ENCODE assay signal across 1 cellular context in the genomic region with DNA sequence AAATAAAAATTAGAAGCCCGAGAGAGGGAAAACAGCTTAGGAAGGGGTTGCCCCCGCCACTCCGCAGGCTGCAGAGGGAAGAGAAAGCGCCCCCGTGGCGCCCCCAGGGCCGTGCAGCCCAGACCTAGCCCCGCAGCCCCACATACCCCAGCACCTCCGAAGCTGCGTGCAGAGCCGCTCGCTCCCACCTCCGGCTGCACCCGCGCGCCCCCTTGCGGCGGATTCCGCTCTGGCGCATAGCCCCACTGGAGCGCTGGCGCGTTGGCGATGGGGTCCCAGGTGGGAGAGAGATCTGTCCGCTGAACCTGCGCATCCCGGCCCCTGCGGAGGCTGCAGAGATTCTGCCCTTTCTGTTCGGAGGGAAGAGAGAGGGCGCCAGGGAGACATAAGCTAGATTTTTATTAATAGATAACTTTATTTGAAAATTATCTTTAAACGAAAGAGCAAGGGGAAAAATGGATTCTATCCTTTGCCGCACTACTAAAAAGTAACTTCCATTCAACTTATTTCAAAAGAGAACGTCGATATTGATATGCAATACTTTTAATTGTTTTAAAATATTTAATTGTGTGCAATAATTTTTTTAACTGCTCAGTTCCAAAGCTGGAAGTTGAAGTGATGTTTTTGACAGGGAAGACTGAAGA.
TF ChIP-seq lines count a peak whose summit lies in the region.

No MANE protein-coding gene starts in this region.

TF ChIP-seq in WTC11, 78 proteins besides CTCF, POLR2A, EP300 and RAD21 (continued from another document):
- TF ChIP-seq, protein P1, sequence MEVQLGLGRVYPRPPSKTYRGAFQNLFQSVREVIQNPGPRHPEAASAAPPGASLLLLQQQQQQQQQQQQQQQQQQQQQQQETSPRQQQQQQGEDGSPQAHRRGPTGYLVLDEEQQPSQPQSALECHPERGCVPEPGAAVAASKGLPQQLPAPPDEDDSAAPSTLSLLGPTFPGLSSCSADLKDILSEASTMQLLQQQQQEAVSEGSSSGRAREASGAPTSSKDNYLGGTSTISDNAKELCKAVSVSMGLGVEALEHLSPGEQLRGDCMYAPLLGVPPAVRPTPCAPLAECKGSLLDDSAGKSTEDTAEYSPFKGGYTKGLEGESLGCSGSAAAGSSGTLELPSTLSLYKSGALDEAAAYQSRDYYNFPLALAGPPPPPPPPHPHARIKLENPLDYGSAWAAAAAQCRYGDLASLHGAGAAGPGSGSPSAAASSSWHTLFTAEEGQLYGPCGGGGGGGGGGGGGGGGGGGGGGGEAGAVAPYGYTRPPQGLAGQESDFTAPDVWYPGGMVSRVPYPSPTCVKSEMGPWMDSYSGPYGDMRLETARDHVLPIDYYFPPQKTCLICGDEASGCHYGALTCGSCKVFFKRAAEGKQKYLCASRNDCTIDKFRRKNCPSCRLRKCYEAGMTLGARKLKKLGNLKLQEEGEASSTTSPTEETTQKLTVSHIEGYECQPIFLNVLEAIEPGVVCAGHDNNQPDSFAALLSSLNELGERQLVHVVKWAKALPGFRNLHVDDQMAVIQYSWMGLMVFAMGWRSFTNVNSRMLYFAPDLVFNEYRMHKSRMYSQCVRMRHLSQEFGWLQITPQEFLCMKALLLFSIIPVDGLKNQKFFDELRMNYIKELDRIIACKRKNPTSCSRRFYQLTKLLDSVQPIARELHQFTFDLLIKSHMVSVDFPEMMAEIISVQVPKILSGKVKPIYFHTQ (CRISPR knock-in tag; IDR thresholded peaks at IDR 0.05): no peak
- TF ChIP-seq, protein P2, sequence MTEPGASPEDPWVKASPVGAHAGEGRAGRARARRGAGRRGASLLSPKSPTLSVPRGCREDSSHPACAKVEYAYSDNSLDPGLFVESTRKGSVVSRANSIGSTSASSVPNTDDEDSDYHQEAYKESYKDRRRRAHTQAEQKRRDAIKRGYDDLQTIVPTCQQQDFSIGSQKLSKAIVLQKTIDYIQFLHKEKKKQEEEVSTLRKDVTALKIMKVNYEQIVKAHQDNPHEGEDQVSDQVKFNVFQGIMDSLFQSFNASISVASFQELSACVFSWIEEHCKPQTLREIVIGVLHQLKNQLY (CRISPR knock-in tag; IDR thresholded peaks at IDR 0.05): no peak
- peak; percentile 63 for TF ChIP-seq SP1 (CRISPR knock-in tag; conservative IDR thresholded peaks at IDR 0.05)
- peak; percentile 48 for TF ChIP-seq ZNF423 (CRISPR knock-in tag; IDR thresholded peaks at IDR 0.05)
- peak; percentile 56; the same call in 1 of the 2 replicates for TF ChIP-seq ZNF138 (CRISPR knock-in tag; conservative IDR thresholded peaks at IDR 0.05)
- TF ChIP-seq ZNF317 (CRISPR knock-in tag; IDR thresholded peaks at IDR 0.05; ENCODE audit: borderline replicate concordance, low read depth): no peak
- TF ChIP-seq, protein P3, sequence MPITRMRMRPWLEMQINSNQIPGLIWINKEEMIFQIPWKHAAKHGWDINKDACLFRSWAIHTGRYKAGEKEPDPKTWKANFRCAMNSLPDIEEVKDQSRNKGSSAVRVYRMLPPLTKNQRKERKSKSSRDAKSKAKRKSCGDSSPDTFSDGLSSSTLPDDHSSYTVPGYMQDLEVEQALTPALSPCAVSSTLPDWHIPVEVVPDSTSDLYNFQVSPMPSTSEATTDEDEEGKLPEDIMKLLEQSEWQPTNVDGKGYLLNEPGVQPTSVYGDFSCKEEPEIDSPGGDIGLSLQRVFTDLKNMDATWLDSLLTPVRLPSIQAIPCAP (CRISPR knock-in tag; IDR thresholded peaks at IDR 0.05): no peak
- peak; percentile 70; the same call in 1 of the 2 replicates for TF ChIP-seq TP53 (CRISPR knock-in tag; IDR thresholded peaks at IDR 0.05)
- TF ChIP-seq MYBL2 (CRISPR knock-in tag; IDR thresholded peaks at IDR 0.05): no peak
- TF ChIP-seq, protein P4, sequence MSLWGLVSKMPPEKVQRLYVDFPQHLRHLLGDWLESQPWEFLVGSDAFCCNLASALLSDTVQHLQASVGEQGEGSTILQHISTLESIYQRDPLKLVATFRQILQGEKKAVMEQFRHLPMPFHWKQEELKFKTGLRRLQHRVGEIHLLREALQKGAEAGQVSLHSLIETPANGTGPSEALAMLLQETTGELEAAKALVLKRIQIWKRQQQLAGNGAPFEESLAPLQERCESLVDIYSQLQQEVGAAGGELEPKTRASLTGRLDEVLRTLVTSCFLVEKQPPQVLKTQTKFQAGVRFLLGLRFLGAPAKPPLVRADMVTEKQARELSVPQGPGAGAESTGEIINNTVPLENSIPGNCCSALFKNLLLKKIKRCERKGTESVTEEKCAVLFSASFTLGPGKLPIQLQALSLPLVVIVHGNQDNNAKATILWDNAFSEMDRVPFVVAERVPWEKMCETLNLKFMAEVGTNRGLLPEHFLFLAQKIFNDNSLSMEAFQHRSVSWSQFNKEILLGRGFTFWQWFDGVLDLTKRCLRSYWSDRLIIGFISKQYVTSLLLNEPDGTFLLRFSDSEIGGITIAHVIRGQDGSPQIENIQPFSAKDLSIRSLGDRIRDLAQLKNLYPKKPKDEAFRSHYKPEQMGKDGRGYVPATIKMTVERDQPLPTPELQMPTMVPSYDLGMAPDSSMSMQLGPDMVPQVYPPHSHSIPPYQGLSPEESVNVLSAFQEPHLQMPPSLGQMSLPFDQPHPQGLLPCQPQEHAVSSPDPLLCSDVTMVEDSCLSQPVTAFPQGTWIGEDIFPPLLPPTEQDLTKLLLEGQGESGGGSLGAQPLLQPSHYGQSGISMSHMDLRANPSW (CRISPR knock-in tag; conservative IDR thresholded peaks at IDR 0.05; ENCODE audit: low read depth): peak; percentile 91; the same call in 1 of the 2 replicates
- TF ChIP-seq TEAD4 (CRISPR knock-in tag; IDR thresholded peaks at IDR 0.05): 0 out of 2 replicates have a peak, but pooled peaks have one; percentile 32
- TF ChIP-seq, protein P5, sequence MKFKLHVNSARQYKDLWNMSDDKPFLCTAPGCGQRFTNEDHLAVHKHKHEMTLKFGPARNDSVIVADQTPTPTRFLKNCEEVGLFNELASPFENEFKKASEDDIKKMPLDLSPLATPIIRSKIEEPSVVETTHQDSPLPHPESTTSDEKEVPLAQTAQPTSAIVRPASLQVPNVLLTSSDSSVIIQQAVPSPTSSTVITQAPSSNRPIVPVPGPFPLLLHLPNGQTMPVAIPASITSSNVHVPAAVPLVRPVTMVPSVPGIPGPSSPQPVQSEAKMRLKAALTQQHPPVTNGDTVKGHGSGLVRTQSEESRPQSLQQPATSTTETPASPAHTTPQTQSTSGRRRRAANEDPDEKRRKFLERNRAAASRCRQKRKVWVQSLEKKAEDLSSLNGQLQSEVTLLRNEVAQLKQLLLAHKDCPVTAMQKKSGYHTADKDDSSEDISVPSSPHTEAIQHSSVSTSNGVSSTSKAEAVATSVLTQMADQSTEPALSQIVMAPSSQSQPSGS (CRISPR knock-in tag; IDR thresholded peaks at IDR 0.05; ENCODE audit: borderline replicate concordance, low read depth): no peak
- no peak for TF ChIP-seq ZNF671 (CRISPR knock-in tag; IDR thresholded peaks at IDR 0.05)
- no peak for TF ChIP-seq RELA (CRISPR knock-in tag; IDR thresholded peaks at IDR 0.05; ENCODE audit: borderline replicate concordance)
- no peak for TF ChIP-seq CREM (CRISPR knock-in tag; IDR thresholded peaks at IDR 0.05)
- no peak for TF ChIP-seq NR2C2 (CRISPR knock-in tag; IDR thresholded peaks at IDR 0.05)
